In genomic region chr6:144153971-144154370, GRCh38 we compare ENCODE assay signal across 18 cellular contexts. TPM values are rescaled to one million over a fixed set of nuclear protein-coding genes. Genes with fewer than 3 reads are reported as not detected.
DNase-seq lines count a peak whose midpoint lies in the region; ATAC-seq lines count a peak whose summit lies in the region.
"Had no signal": no experiment of that assay in that cellular context is flagged by ENCODE, and none has a peak within 500 bp of the region (broad histone marks: within the 10 kb centered on the region; RNA-seq: fewer than 3 reads in every experiment).

No MANE protein-coding gene starts in this region.

- no peak for DNase-seq in activated naive CD8-positive, alpha-beta T cell treated with anti-CD3 and anti-CD28 coated beads for 36 hours
- DNase-seq in activated naive CD8-positive, alpha-beta T cell treated with anti-CD3 and anti-CD28 coated beads, Interleukin-2, amount 50 U/mL, for 24 hours, result no peak
- no peak for DNase-seq in natural killer cell treated with Interleukin-12 subunit alpha and Interleukin-12 subunit beta and Interleukin-15 and Interleukin-18, amount 100 ng/mL, for 72 hours (ENCODE audit: low spot score)
- no peak for DNase-seq in stimulated activated naive CD4-positive, alpha-beta T cell treated with Interleukin-2 at 50 U/mL for 16 hours (lab: John Stamatoyannopoulos, UW)
- DNase-seq in NK-92 treated with Interleukin-12 subunit alpha and Interleukin-12 subunit beta, amount 100 ng/mL, for 24 hours (lab: John Stamatoyannopoulos, UW), result no peak
- no peak for DNase-seq in putamen (ENCODE audit: low spot score)
- DNase-seq: COR-L47, DMS 273 treated with DMSO at 0.1 percent for 48 hours, GF-D8, GM23248, NCI-H1105, NCI-H2081 treated with DMSO at 0.1 percent for 48 hours, NCI-H2227 treated with DMSO at 0.1 percent for 48 hours, NCI-H510A treated with DMSO at 0.1 percent for 48 hours, NCI-H774, SHP77, SK-N-SH had no signal

- no peak for ATAC-seq in activated naive CD8-positive, alpha-beta T cell treated with anti-CD3 and anti-CD28 coated beads, Interleukin-2, amount 50 U/mL, for 24 hours
- ATAC-seq in natural killer cell treated with Interleukin-12 subunit alpha and Interleukin-12 subunit beta and Interleukin-15 and Interleukin-18, amount 100 ng/mL, for 72 hours, result no peak

- peaks cover 24% of the 10 kb centered on the region for H3K36me3 Mint-ChIP-seq in activated naive CD8-positive, alpha-beta T cell
- peaks cover 68% of the 10 kb centered on the region for H3K36me3 Mint-ChIP-seq in activated naive CD8-positive, alpha-beta T cell treated with anti-CD3 and anti-CD28 coated beads for 36 hours
- peaks cover 67% of the 10 kb centered on the region for H3K36me3 Mint-ChIP-seq in activated naive CD8-positive, alpha-beta T cell treated with anti-CD3 and anti-CD28 coated beads, Interleukin-2, amount 50 U/mL, for 24 hours (ENCODE audit: low read depth)
- peaks cover 52% of the 10 kb centered on the region for H3K36me3 Mint-ChIP-seq in natural killer cell treated with Interleukin-12 subunit alpha and Interleukin-12 subunit beta and Interleukin-15 and Interleukin-18, amount 100 ng/mL, for 72 hours

- H3K9me3 Mint-ChIP-seq in activated naive CD8-positive, alpha-beta T cell (ENCODE audit: low read depth), result no peaks in the 10 kb centered on the region
- no peaks in the 10 kb centered on the region for H3K9me3 Mint-ChIP-seq in activated naive CD8-positive, alpha-beta T cell treated with anti-CD3 and anti-CD28 coated beads for 36 hours
- no peaks in the 10 kb centered on the region for H3K9me3 Mint-ChIP-seq in activated naive CD8-positive, alpha-beta T cell treated with anti-CD3 and anti-CD28 coated beads, Interleukin-2, amount 50 U/mL, for 24 hours
- H3K9me3 Mint-ChIP-seq in natural killer cell treated with Interleukin-12 subunit alpha and Interleukin-12 subunit beta and Interleukin-15 and Interleukin-18, amount 100 ng/mL, for 72 hours, result no peaks in the 10 kb centered on the region

- H3K4me1 Mint-ChIP-seq in activated naive CD8-positive, alpha-beta T cell (ENCODE audit: low read depth), result peaks cover 49% of the 10 kb centered on the region
- H3K4me1 Mint-ChIP-seq in activated naive CD8-positive, alpha-beta T cell treated with anti-CD3 and anti-CD28 coated beads for 36 hours, result peaks cover 57% of the 10 kb centered on the region
- H3K4me1 Mint-ChIP-seq in activated naive CD8-positive, alpha-beta T cell treated with anti-CD3 and anti-CD28 coated beads, Interleukin-2, amount 50 U/mL, for 24 hours, result peaks cover 67% of the 10 kb centered on the region
- peaks cover 62 to 75% of the 10 kb centered on the region in 2 donors for H3K4me1 Mint-ChIP-seq in natural killer cell treated with Interleukin-12 subunit alpha and Interleukin-12 subunit beta and Interleukin-15 and Interleukin-18, amount 100 ng/mL, for 72 hours (ENCODE audit: low read depth in 2 of 2)

- no peak overlapping the region for H3K4me3 Mint-ChIP-seq in activated naive CD8-positive, alpha-beta T cell
- no peak overlapping the region for H3K4me3 Mint-ChIP-seq in activated naive CD8-positive, alpha-beta T cell treated with anti-CD3 and anti-CD28 coated beads for 36 hours
- no peak overlapping the region for H3K4me3 Mint-ChIP-seq in activated naive CD8-positive, alpha-beta T cell treated with anti-CD3 and anti-CD28 coated beads, Interleukin-2, amount 50 U/mL, for 24 hours
- peak overlapping the region; percentile 93 for H3K4me3 Mint-ChIP-seq in natural killer cell treated with Interleukin-12 subunit alpha and Interleukin-12 subunit beta and Interleukin-15 and Interleukin-18, amount 100 ng/mL, for 72 hours

- H3K27me3 Mint-ChIP-seq in activated naive CD8-positive, alpha-beta T cell, result no peaks in the 10 kb centered on the region
- H3K27me3 Mint-ChIP-seq in activated naive CD8-positive, alpha-beta T cell treated with anti-CD3 and anti-CD28 coated beads for 36 hours, result no peaks in the 10 kb centered on the region
- H3K27me3 Mint-ChIP-seq in activated naive CD8-positive, alpha-beta T cell treated with anti-CD3 and anti-CD28 coated beads, Interleukin-2, amount 50 U/mL, for 24 hours, result no peaks in the 10 kb centered on the region
- H3K27me3 Mint-ChIP-seq in natural killer cell treated with Interleukin-12 subunit alpha and Interleukin-12 subunit beta and Interleukin-15 and Interleukin-18, amount 100 ng/mL, for 72 hours, result no peaks in the 10 kb centered on the region

- H3K27ac Mint-ChIP-seq in activated naive CD8-positive, alpha-beta T cell, result peak overlapping the region; percentile 54
- no peak overlapping the region for H3K27ac Mint-ChIP-seq in activated naive CD8-positive, alpha-beta T cell treated with anti-CD3 and anti-CD28 coated beads for 36 hours
- peak overlapping the region; percentile 16 for H3K27ac Mint-ChIP-seq in activated naive CD8-positive, alpha-beta T cell treated with anti-CD3 and anti-CD28 coated beads, Interleukin-2, amount 50 U/mL, for 24 hours
- H3K27ac Mint-ChIP-seq in natural killer cell treated with Interleukin-12 subunit alpha and Interleukin-12 subunit beta and Interleukin-15 and Interleukin-18, amount 100 ng/mL, for 72 hours, result peak overlapping the region; percentile 97 to 100

RNA-seq across cellular contexts. Expression of gene STX11, which starts 3.7 kb away (rescaled TPM):
- 10 to 100 TPM; 38.5 to 39.0 TPM for total RNA-seq in activated naive CD8-positive, alpha-beta T cell treated with anti-CD3 and anti-CD28 coated beads for 36 hours
- total RNA-seq in natural killer cell treated with Interleukin-12 subunit alpha and Interleukin-12 subunit beta and Interleukin-15 and Interleukin-18, amount 100 ng/mL, for 72 hours, result 10 to 100 TPM; 52.7 to 98.0 TPM

RNA-seq across cellular contexts. Expression of gene SF3B5, which starts 58.6 kb away (rescaled TPM):
- total RNA-seq in activated naive CD8-positive, alpha-beta T cell treated with anti-CD3 and anti-CD28 coated beads for 36 hours, result 100 to 1,000 TPM; 258 to 260 TPM
- 100 to 1,000 TPM; 181 to 201 TPM for total RNA-seq in natural killer cell treated with Interleukin-12 subunit alpha and Interleukin-12 subunit beta and Interleukin-15 and Interleukin-18, amount 100 ng/mL, for 72 hours
